ENCODE assay signal across 1 cellular context in the genomic region with DNA sequence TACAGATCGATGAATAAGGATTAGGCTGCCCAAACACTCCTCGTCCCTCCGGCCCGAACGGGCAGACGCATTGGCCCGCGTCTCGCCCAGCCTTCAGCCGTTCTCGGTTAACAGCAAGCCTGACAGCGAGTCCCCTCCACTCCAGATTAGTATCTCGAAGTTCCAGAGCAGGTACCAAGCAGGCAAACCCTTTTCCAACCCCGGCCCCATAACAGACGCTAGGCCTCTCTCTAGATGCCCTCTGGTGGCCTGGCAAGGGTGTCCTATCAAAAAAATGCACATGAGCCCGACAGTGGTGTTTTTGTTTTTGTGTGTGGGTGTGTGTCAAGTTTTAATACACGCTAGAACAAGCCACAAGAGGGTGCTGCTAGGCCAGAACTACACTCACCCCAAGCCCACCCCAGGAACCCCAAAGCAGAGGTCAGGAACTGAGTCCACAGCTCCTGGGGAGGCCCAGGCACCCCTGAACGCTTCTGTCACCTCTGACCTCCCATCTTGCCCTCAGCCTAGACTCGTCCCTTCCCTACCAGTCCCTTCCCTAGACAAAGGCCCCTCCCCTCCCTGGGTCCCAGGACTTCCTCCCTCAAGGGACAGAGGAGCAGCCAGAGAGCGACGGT.
TF ChIP-seq lines count a peak whose summit lies in the region.

No MANE protein-coding gene starts in this region.

TF ChIP-seq in GM12878, 131 proteins besides CTCF, POLR2A, EP300 and RAD21 (continues in another document):
- TF ChIP-seq TAF1 (IDR thresholded peaks at IDR 0.05; ENCODE audit: borderline replicate concordance, low read depth, low read length), result no peak
- TF ChIP-seq SIN3A (IDR thresholded peaks at IDR 0.05; ENCODE audit: low read depth, low read length), result peak; percentile 96
- TF ChIP-seq HDAC6 (IDR thresholded peaks at IDR 0.05; ENCODE audit: unreplicated experiment), result no peak
- TF ChIP-seq SIX5 (IDR thresholded peaks at IDR 0.05; ENCODE audit: low read depth, low read length, severe bottlenecking), result no peak
- TF ChIP-seq IKZF2 (IDR thresholded peaks at IDR 0.05), result peak in 1 of 2 experiments; percentile 55; a peak in 1 of 4 replicates
- TF ChIP-seq DPF2 (IDR thresholded peaks at IDR 0.05), result peak; percentile 73; the same call in 1 of the 2 replicates
- TF ChIP-seq CBX3 (IDR thresholded peaks at IDR 0.05; ENCODE audit: borderline replicate concordance, low read depth), result no peak
- TF ChIP-seq, protein P1, sequence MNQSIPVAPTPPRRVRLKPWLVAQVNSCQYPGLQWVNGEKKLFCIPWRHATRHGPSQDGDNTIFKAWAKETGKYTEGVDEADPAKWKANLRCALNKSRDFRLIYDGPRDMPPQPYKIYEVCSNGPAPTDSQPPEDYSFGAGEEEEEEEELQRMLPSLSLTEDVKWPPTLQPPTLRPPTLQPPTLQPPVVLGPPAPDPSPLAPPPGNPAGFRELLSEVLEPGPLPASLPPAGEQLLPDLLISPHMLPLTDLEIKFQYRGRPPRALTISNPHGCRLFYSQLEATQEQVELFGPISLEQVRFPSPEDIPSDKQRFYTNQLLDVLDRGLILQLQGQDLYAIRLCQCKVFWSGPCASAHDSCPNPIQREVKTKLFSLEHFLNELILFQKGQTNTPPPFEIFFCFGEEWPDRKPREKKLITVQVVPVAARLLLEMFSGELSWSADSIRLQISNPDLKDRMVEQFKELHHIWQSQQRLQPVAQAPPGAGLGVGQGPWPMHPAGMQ (IDR thresholded peaks at IDR 0.05; ENCODE audit: borderline replicate concordance), result no peak
- peak; percentile 79 for TF ChIP-seq NR2F1 (conservative IDR thresholded peaks at IDR 0.05)
- no peak for TF ChIP-seq MYC (IDR thresholded peaks at IDR 0.05; ENCODE audit: insufficient read depth, insufficient read length, insufficient replicate concordance, low read length, severe bottlenecking)
- TF ChIP-seq, protein P2, sequence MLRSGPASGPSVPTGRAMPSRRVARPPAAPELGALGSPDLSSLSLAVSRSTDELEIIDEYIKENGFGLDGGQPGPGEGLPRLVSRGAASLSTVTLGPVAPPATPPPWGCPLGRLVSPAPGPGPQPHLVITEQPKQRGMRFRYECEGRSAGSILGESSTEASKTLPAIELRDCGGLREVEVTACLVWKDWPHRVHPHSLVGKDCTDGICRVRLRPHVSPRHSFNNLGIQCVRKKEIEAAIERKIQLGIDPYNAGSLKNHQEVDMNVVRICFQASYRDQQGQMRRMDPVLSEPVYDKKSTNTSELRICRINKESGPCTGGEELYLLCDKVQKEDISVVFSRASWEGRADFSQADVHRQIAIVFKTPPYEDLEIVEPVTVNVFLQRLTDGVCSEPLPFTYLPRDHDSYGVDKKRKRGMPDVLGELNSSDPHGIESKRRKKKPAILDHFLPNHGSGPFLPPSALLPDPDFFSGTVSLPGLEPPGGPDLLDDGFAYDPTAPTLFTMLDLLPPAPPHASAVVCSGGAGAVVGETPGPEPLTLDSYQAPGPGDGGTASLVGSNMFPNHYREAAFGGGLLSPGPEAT (IDR thresholded peaks at IDR 0.05; ENCODE audit: low read depth), result no peak
- no peak for TF ChIP-seq YBX1 (IDR thresholded peaks at IDR 0.05)
- TF ChIP-seq, protein P3, sequence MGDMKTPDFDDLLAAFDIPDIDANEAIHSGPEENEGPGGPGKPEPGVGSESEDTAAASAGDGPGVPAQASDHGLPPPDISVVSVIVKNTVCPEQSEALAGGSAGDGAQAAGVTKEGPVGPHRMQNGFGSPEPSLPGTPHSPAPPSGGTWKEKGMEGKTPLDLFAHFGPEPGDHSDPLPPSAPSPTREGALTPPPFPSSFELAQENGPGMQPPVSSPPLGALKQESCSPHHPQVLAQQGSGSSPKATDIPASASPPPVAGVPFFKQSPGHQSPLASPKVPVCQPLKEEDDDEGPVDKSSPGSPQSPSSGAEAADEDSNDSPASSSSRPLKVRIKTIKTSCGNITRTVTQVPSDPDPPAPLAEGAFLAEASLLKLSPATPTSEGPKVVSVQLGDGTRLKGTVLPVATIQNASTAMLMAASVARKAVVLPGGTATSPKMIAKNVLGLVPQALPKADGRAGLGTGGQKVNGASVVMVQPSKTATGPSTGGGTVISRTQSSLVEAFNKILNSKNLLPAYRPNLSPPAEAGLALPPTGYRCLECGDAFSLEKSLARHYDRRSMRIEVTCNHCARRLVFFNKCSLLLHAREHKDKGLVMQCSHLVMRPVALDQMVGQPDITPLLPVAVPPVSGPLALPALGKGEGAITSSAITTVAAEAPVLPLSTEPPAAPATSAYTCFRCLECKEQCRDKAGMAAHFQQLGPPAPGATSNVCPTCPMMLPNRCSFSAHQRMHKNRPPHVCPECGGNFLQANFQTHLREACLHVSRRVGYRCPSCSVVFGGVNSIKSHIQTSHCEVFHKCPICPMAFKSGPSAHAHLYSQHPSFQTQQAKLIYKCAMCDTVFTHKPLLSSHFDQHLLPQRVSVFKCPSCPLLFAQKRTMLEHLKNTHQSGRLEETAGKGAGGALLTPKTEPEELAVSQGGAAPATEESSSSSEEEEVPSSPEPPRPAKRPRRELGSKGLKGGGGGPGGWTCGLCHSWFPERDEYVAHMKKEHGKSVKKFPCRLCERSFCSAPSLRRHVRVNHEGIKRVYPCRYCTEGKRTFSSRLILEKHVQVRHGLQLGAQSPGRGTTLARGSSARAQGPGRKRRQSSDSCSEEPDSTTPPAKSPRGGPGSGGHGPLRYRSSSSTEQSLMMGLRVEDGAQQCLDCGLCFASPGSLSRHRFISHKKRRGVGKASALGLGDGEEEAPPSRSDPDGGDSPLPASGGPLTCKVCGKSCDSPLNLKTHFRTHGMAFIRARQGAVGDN (IDR thresholded peaks at IDR 0.05), result peak; percentile 26; the same call in 1 of the 2 replicates
- TF ChIP-seq, protein P4, sequence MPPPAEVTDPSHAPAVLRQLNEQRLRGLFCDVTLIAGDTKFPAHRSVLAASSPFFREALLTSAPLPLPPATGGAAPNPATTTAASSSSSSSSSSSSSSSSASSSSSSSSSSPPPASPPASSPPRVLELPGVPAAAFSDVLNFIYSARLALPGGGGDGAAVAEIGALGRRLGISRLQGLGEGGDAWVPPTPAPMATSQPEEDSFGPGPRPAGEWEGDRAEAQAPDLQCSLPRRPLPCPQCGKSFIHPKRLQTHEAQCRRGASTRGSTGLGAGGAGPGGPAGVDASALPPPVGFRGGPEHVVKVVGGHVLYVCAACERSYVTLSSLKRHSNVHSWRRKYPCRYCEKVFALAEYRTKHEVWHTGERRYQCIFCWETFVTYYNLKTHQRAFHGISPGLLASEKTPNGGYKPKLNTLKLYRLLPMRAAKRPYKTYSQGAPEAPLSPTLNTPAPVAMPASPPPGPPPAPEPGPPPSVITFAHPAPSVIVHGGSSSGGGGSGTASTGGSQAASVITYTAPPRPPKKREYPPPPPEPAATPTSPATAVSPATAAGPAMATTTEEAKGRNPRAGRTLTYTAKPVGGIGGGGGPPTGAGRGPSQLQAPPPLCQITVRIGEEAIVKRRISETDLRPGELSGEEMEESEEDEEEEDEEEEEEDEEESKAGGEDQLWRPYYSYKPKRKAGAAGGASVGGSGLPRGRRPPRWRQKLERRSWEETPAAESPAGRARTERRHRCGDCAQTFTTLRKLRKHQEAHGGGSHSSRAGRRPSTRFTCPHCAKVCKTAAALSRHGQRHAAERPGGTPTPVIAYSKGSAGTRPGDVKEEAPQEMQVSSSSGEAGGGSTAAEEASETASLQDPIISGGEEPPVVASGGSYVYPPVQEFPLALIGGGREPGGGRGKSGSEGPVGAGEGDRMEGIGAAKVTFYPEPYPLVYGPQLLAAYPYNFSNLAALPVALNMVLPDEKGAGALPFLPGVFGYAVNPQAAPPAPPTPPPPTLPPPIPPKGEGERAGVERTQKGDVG (CRISPR knock-in tag; IDR thresholded peaks at IDR 0.05), result no peak
- TF ChIP-seq, protein P5, sequence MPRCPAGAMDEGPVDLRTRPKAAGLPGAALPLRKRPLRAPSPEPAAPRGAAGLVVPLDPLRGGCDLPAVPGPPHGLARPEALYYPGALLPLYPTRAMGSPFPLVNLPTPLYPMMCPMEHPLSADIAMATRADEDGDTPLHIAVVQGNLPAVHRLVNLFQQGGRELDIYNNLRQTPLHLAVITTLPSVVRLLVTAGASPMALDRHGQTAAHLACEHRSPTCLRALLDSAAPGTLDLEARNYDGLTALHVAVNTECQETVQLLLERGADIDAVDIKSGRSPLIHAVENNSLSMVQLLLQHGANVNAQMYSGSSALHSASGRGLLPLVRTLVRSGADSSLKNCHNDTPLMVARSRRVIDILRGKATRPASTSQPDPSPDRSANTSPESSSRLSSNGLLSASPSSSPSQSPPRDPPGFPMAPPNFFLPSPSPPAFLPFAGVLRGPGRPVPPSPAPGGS (IDR thresholded peaks at IDR 0.05; ENCODE audit: borderline replicate concordance, insufficient read depth, low read depth, low read length, poor library complexity, severe bottlenecking), result no peak
- no peak for TF ChIP-seq ZZZ3 (IDR thresholded peaks at IDR 0.05; ENCODE audit: control insufficient read depth, insufficient read length, low read depth)
- TF ChIP-seq ZBED1 (IDR thresholded peaks at IDR 0.05; ENCODE audit: borderline replicate concordance), result no peak
- TF ChIP-seq TBL1XR1 (IDR thresholded peaks at IDR 0.05; ENCODE audit: low read depth, low read length), result no peak
- TF ChIP-seq ATF7 (IDR thresholded peaks at IDR 0.05; ENCODE audit: low read depth), result peak; percentile 43; the same call in 1 of the 2 replicates
- TF ChIP-seq ETV6 (conservative IDR thresholded peaks at IDR 0.05 in 1 of 2, IDR thresholded peaks at IDR 0.05 in 1 of 2; ENCODE audit: borderline replicate concordance in 1 of 2, low read depth in 1 of 2), result no peak
- TF ChIP-seq BHLHE40 (IDR thresholded peaks at IDR 0.05; ENCODE audit: borderline replicate concordance in 1 of 2, low read depth in 2 of 2, low read length in 1 of 2), result peak in 1 of 2 experiments; percentile 0; a peak in 1 of 4 replicates
- no peak for TF ChIP-seq POLR2AphosphoS5 (IDR thresholded peaks at IDR 0.05; ENCODE audit: low read length)
- no peak for TF ChIP-seq RFX5 (IDR thresholded peaks at IDR 0.05; ENCODE audit: low read depth, low read length)
- TF ChIP-seq MYB (IDR thresholded peaks at IDR 0.05; ENCODE audit: borderline replicate concordance, low read depth, low read length), result no peak
- TF ChIP-seq ZNF384 (IDR thresholded peaks at IDR 0.05; ENCODE audit: borderline replicate concordance, low read depth, low read length), result peak; percentile 81
- TF ChIP-seq, protein P6, sequence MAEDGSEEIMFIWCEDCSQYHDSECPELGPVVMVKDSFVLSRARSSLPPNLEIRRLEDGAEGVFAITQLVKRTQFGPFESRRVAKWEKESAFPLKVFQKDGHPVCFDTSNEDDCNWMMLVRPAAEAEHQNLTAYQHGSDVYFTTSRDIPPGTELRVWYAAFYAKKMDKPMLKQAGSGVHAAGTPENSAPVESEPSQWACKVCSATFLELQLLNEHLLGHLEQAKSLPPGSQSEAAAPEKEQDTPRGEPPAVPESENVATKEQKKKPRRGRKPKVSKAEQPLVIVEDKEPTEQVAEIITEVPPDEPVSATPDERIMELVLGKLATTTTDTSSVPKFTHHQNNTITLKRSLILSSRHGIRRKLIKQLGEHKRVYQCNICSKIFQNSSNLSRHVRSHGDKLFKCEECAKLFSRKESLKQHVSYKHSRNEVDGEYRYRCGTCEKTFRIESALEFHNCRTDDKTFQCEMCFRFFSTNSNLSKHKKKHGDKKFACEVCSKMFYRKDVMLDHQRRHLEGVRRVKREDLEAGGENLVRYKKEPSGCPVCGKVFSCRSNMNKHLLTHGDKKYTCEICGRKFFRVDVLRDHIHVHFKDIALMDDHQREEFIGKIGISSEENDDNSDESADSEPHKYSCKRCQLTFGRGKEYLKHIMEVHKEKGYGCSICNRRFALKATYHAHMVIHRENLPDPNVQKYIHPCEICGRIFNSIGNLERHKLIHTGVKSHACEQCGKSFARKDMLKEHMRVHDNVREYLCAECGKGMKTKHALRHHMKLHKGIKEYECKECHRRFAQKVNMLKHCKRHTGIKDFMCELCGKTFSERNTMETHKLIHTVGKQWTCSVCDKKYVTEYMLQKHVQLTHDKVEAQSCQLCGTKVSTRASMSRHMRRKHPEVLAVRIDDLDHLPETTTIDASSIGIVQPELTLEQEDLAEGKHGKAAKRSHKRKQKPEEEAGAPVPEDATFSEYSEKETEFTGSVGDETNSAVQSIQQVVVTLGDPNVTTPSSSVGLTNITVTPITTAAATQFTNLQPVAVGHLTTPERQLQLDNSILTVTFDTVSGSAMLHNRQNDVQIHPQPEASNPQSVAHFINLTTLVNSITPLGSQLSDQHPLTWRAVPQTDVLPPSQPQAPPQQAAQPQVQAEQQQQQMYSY (CRISPR knock-in tag; IDR thresholded peaks at IDR 0.05), result no peak
- TF ChIP-seq, protein P7, sequence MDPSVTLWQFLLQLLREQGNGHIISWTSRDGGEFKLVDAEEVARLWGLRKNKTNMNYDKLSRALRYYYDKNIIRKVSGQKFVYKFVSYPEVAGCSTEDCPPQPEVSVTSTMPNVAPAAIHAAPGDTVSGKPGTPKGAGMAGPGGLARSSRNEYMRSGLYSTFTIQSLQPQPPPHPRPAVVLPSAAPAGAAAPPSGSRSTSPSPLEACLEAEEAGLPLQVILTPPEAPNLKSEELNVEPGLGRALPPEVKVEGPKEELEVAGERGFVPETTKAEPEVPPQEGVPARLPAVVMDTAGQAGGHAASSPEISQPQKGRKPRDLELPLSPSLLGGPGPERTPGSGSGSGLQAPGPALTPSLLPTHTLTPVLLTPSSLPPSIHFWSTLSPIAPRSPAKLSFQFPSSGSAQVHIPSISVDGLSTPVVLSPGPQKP (IDR thresholded peaks at IDR 0.05; ENCODE audit: low read depth, low read length), result no peak
- peak; percentile 52 for TF ChIP-seq NR2C1 (IDR thresholded peaks at IDR 0.05)
- no peak for TF ChIP-seq BRCA1 (IDR thresholded peaks at IDR 0.05; ENCODE audit: low read depth, low read length)
- TF ChIP-seq NBN (IDR thresholded peaks at IDR 0.05), result peak; percentile 80
- no peak for TF ChIP-seq SP1 (IDR thresholded peaks at IDR 0.05; ENCODE audit: low read depth, low read length)
- TF ChIP-seq, protein P8, sequence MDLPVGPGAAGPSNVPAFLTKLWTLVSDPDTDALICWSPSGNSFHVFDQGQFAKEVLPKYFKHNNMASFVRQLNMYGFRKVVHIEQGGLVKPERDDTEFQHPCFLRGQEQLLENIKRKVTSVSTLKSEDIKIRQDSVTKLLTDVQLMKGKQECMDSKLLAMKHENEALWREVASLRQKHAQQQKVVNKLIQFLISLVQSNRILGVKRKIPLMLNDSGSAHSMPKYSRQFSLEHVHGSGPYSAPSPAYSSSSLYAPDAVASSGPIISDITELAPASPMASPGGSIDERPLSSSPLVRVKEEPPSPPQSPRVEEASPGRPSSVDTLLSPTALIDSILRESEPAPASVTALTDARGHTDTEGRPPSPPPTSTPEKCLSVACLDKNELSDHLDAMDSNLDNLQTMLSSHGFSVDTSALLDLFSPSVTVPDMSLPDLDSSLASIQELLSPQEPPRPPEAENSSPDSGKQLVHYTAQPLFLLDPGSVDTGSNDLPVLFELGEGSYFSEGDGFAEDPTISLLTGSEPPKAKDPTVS (IDR thresholded peaks at IDR 0.05; ENCODE audit: low read depth, low read length), result no peak
- TF ChIP-seq NFXL1 (IDR thresholded peaks at IDR 0.05; ENCODE audit: borderline replicate concordance), result no peak
- TF ChIP-seq SUPT20H (IDR thresholded peaks at IDR 0.05; ENCODE audit: borderline replicate concordance, control insufficient read depth, low read depth, low read length), result no peak
